ENCODE assay signal across 13 cellular contexts in genomic region chr5:67842806-67843205, GRCh38.
DNase-seq lines count a peak whose midpoint lies in the region; ATAC-seq, FAIRE-seq and TF ChIP-seq lines count a peak whose summit lies in the region.
"Had no signal": no experiment of that assay in that cellular context is flagged by ENCODE, and none has a peak within 500 bp of the region (broad histone marks: within the 10 kb centered on the region; RNA-seq: fewer than 3 reads in every experiment).

No MANE protein-coding gene starts in this region.

- FAIRE-seq in bronchial epithelial cell (lab: Jason Lieb, UNC), result no peak

- H3K36me3 ChIP-seq in BJ (ENCODE audit: control insufficient read depth, insufficient read depth, low read length) (no peaks in the 10 kb centered on the region), MG63 (no peaks in the 10 kb centered on the region), bronchial epithelial cell (ENCODE audit: control insufficient read depth, insufficient read depth, low read length) (no peaks in the 10 kb centered on the region)
- H3K36me3 ChIP-seq: adrenal gland; BLaER1 treated with 17β-estradiol and CSF1 and Interleukin-3, amounts not matched to agents 10 nM and 100 nM; Peyer's patch had no signal

- ATAC-seq in HG02759 (IDR thresholded peaks at IDR 0.05; ENCODE audit: unreplicated experiment), result no peak
- ATAC-seq: effector memory CD8-positive, alpha-beta T cell had no signal

- no peaks in the 10 kb centered on the region for H3K9me3 ChIP-seq in MG63
- H3K9me3 ChIP-seq: adrenal gland; BLaER1 treated with 17β-estradiol and CSF1 and Interleukin-3, amounts not matched to agents 10 nM and 100 nM; Peyer's patch had no signal

- CTCF ChIA-PET in BJ (lab: Yijun Ruan, JAX), result interaction anchor here (0.8 to 1.8 kb wide), 4 partner anchors 9 to 576 kb away, joined by 3 to 5 read pairs (median 4); no protein-coding TSS in a partner anchor

- no peak for DNase-seq in BJ (ENCODE audit: low read depth)
- DNase-seq in MG63, result peak; percentile 9
- peak; percentile 45 for DNase-seq in bronchial epithelial cell (ENCODE audit: low read depth)
- peak; percentile 62 for DNase-seq in islet precursor cell
- no peak for DNase-seq in GM20000 (ENCODE audit: low spot score)
- DNase-seq in SIG-M5 treated with dmso at 0.1 percent for 504 hours (lab: John Stamatoyannopoulos, UW; ENCODE audit: unreplicated experiment), result no peak
- DNase-seq in RPMI8226, result no peak
- DNase-seq: adrenal gland; effector memory CD8-positive, alpha-beta T cell; NCI-H2081; Peyer's patch had no signal

- POLR2A ChIA-PET in BJ (lab: Charles Lee), result interaction anchor here (0.6 kb wide), 1 partner anchor 403 kb away, joined by 3 read pairs; no protein-coding TSS in a partner anchor

- H3K27me3 ChIP-seq in BJ (ENCODE audit: control insufficient read depth, insufficient read depth, low read length), result no peaks in the 10 kb centered on the region
- 0 out of 2 replicates have a peak, but pooled peaks cover 2% of the 10 kb centered on the region for H3K27me3 ChIP-seq in MG63
- H3K27me3 ChIP-seq in bronchial epithelial cell (ENCODE audit: control insufficient read depth, insufficient read depth, low read length), result peaks cover 1% of the 10 kb centered on the region
- H3K27me3 ChIP-seq: adrenal gland; BLaER1 treated with 17β-estradiol and CSF1 and Interleukin-3, amounts not matched to agents 10 nM and 100 nM; Peyer's patch had no signal

- no peak overlapping the region for H3K4me3 ChIP-seq in BJ (ENCODE audit: low read depth, low read length)
- no peak overlapping the region for H3K4me3 ChIP-seq in MG63
- no peak overlapping the region for H3K4me3 ChIP-seq in bronchial epithelial cell (ENCODE audit: low read depth, low read length)
- H3K4me3 ChIP-seq: adrenal gland; BLaER1 treated with 17β-estradiol and CSF1 and Interleukin-3, amounts not matched to agents 10 nM and 100 nM; Peyer's patch had no signal

- TF ChIP-seq CTCF in BJ (IDR thresholded peaks at IDR 0.05; ENCODE audit: insufficient read depth, low read depth, low read length) (peak; percentile 46), bronchial epithelial cell (IDR thresholded peaks at IDR 0.05; ENCODE audit: insufficient read depth, low read length, severe bottlenecking) (peak; percentile 20), GM20000 (IDR thresholded peaks at IDR 0.05; ENCODE audit: extremely low read depth, missing control alignments) (no peak)

Comparison
In these comparisons a context has a peak if more than half of its experiments do, and no peak if none do; other contexts are left out.
1. DNase-seq: peak in MG63 (single experiment), bronchial epithelial cell (single experiment) and islet precursor cell (single experiment); none in BJ (single experiment), GM20000 (single experiment), SIG-M5 treated with dmso at 0.1 percent for 504 hours (single experiment) and RPMI8226 (single experiment).